24 cellular contexts compared by ENCODE assay signal in genomic region chr2:28463893-28464292, GRCh38. TPM values are rescaled to one million over a fixed set of nuclear protein-coding genes. Genes with fewer than 3 reads are reported as not detected.
A peak's percentile ranks its signal among the peaks of the same experiment; 100 is the strongest.
DNase-seq lines count a peak whose midpoint lies in the region; ATAC-seq lines count a peak whose summit lies in the region.
"Had no signal": no experiment of that assay in that cellular context is flagged by ENCODE, and none has a peak within 500 bp of the region (broad histone marks: within the 10 kb centered on the region; RNA-seq: fewer than 3 reads in every experiment).

No MANE protein-coding gene starts in this region.

- no peaks in the 10 kb centered on the region for H3K36me3 ChIP-seq in HAP-1 (replicated peaks)
- H3K36me3 ChIP-seq: breast epithelium, stomach, uterus had no signal

- DNase-seq in EH (ENCODE audit: low read depth) (peak; percentile 29), NOMO-1 (lab: John Stamatoyannopoulos, UW; ENCODE audit: unreplicated experiment in 2 of 2) (peak; percentile 55 to 94), amniotic epithelial cell (ENCODE audit: low read depth) (peak; percentile 96), HAP-1 (ENCODE audit: low spot score in 2 of 2) (no peak), substantia nigra (lab: John Stamatoyannopoulos, UW) (no peak)
- no peak for DNase-seq in natural killer cell treated with Interleukin-12 subunit alpha and Interleukin-12 subunit beta and Interleukin-15 and Interleukin-18, amount 100 ng/mL, for 72 hours (ENCODE audit: low spot score)
- no peak for DNase-seq in activated CD4-positive, alpha-beta T cell treated with anti-CD3 and anti-CD28 coated beads, Interleukin-2, amount 50 U/mL, for 4 hours
- DNase-seq: activated CD8-positive, alpha-beta T cell treated with anti-CD3 and anti-CD28 coated beads, Interleukin-2, amount 10 ng/mL, durations not matched to agents 7 days and 5 days; activated naive CD8-positive, alpha-beta T cell treated with anti-CD3 and anti-CD28 coated beads, Interleukin-2, amount 50 U/mL, for 24 hours; activated T-cell treated with anti-CD3 and anti-CD28 coated beads, Interleukin-2, amount 50 U/mL, for 72 hours; Caco-2; dorsolateral prefrontal cortex; NCI-H1417 treated with DMSO at 0.1 percent for 48 hours; NCI-H2227 treated with DMSO at 0.1 percent for 48 hours; NK-92 treated with Interleukin-12 subunit alpha and Interleukin-12 subunit beta, amount 100 ng/mL, for 24 hours; stimulated activated CD4-positive, alpha-beta T cell treated with anti-CD3 and anti-CD28 coated beads, Interleukin-1b, Interleukin-23, amount 100 ng/mL, for 48 hours; stomach; uterus had no signal

- no peak overlapping the region for H3K4me3 ChIP-seq in HAP-1
- H3K4me3 ChIP-seq: breast epithelium, dorsolateral prefrontal cortex, stomach, uterus had no signal

- H3K4me1 ChIP-seq in HAP-1 = no peaks in the 10 kb centered on the region
- H3K4me1 ChIP-seq: breast epithelium, stomach, uterus had no signal

- in situ Hi-C loops in HAP-1 (cut with MboI; ENCODE audit: low sequenced_read_pairs) = no loop called here

- peaks cover 7% of the 10 kb centered on the region for H3K9me3 Mint-ChIP-seq in natural killer cell treated with Interleukin-12 subunit alpha and Interleukin-12 subunit beta and Interleukin-15 and Interleukin-18, amount 100 ng/mL, for 72 hours

- peak overlapping the region; percentile 77 for H3K4me3 Mint-ChIP-seq in natural killer cell treated with Interleukin-12 subunit alpha and Interleukin-12 subunit beta and Interleukin-15 and Interleukin-18, amount 100 ng/mL, for 72 hours
- H3K4me3 Mint-ChIP-seq: activated CD8-positive, alpha-beta T cell treated with anti-CD3 and anti-CD28 coated beads, Interleukin-2, amount 10 ng/mL, durations not matched to agents 7 days and 5 days; activated naive CD8-positive, alpha-beta T cell treated with anti-CD3 and anti-CD28 coated beads, Interleukin-2, amount 50 U/mL, for 24 hours; T-helper 1 cell treated with Interleukin-12 subunit alpha and Interleukin-12 subunit beta and Interleukin-4 antibody, amounts not matched to agents 30 μg/mL and 1 μg/mL, for 36 hours had no signal

- H3K36me3 Mint-ChIP-seq in natural killer cell treated with Interleukin-12 subunit alpha and Interleukin-12 subunit beta and Interleukin-15 and Interleukin-18, amount 100 ng/mL, for 72 hours = peaks cover 12% of the 10 kb centered on the region

- H3K27me3 Mint-ChIP-seq in natural killer cell treated with Interleukin-12 subunit alpha and Interleukin-12 subunit beta and Interleukin-15 and Interleukin-18, amount 100 ng/mL, for 72 hours = peaks cover 6 to 13% of the 10 kb centered on the region in 2 donors

- peak overlapping the region; percentile 52 to 70 for H3K27ac Mint-ChIP-seq in natural killer cell treated with Interleukin-12 subunit alpha and Interleukin-12 subunit beta and Interleukin-15 and Interleukin-18, amount 100 ng/mL, for 72 hours
- H3K27ac Mint-ChIP-seq: activated CD8-positive, alpha-beta T cell treated with anti-CD3 and anti-CD28 coated beads, Interleukin-2, amount 10 ng/mL, durations not matched to agents 7 days and 5 days; activated T-cell treated with anti-CD3 and anti-CD28 coated beads, Interleukin-2, amount 50 U/mL, for 72 hours; T-helper 1 cell treated with Interleukin-12 subunit alpha and Interleukin-12 subunit beta and Interleukin-4 antibody, amounts not matched to agents 30 μg/mL and 1 μg/mL, for 36 hours had no signal

- peaks cover 14 to 23% of the 10 kb centered on the region in 2 donors for H3K4me1 Mint-ChIP-seq in natural killer cell treated with Interleukin-12 subunit alpha and Interleukin-12 subunit beta and Interleukin-15 and Interleukin-18, amount 100 ng/mL, for 72 hours (ENCODE audit: low read depth in 2 of 2)

- 0 out of 2 replicates have a peak, but pooled peaks cover 2% of the 10 kb centered on the region for H3K9me3 ChIP-seq in HAP-1
- H3K9me3 ChIP-seq: stomach, uterus had no signal

- no peaks in the 10 kb centered on the region for H3K27me3 ChIP-seq in HAP-1 (ENCODE audit: low read depth)
- H3K27me3 ChIP-seq: breast epithelium, dorsolateral prefrontal cortex, stomach, uterus had no signal

- ATAC-seq in natural killer cell treated with Interleukin-12 subunit alpha and Interleukin-12 subunit beta and Interleukin-15 and Interleukin-18, amount 100 ng/mL, for 72 hours = peak; percentile 59 to 69
- no peak for ATAC-seq in GM18907 (IDR thresholded peaks at IDR 0.05; ENCODE audit: unreplicated experiment)
- ATAC-seq: activated CD8-positive, alpha-beta T cell treated with anti-CD3 and anti-CD28 coated beads, Interleukin-2, amount 10 ng/mL, durations not matched to agents 7 days and 5 days; activated naive CD8-positive, alpha-beta T cell treated with anti-CD3 and anti-CD28 coated beads, Interleukin-2, amount 50 U/mL, for 24 hours; left lobe of liver; sciatic nerve had no signal

- no peak overlapping the region for H3K27ac ChIP-seq in substantia nigra (ENCODE audit: low read depth, low read length, poor library complexity, severe bottlenecking)
- H3K27ac ChIP-seq: breast epithelium, dorsolateral prefrontal cortex, KMS-11, uterus had no signal

RNA-seq across cellular contexts. Expression of gene PLB1, which starts 32.0 kb away (rescaled TPM):
- under 1 TPM; 0.88 to 0.98 TPM for total RNA-seq in natural killer cell treated with Interleukin-12 subunit alpha and Interleukin-12 subunit beta and Interleukin-15 and Interleukin-18, amount 100 ng/mL, for 72 hours

Comparison
In these comparisons a context has a peak if more than half of its experiments do, and no peak if none do; other contexts are left out.
1. DNase-seq: peak in EH (single experiment), NOMO-1 (2 of 2) and amniotic epithelial cell (single experiment); none in natural killer cell treated with Interleukin-12 subunit alpha and Interleukin-12 subunit beta and Interleukin-15 and Interleukin-18, amount 100 ng/mL, for 72 hours (single experiment), HAP-1 (0 of 2), substantia nigra (0 of 49) and activated CD4-positive, alpha-beta T cell treated with anti-CD3 and anti-CD28 coated beads, Interleukin-2, amount 50 U/mL, for 4 hours (0 of 2).